12 cellular contexts compared by ENCODE assay signal in genomic region chr15:39628131-39628482, GRCh38. TPM values are rescaled to one million over a fixed set of nuclear protein-coding genes. Genes with fewer than 3 reads are reported as not detected.
DNase-seq lines count a peak whose midpoint lies in the region; ATAC-seq and TF ChIP-seq lines count a peak whose summit lies in the region.
"Had no signal": no experiment of that assay in that cellular context is flagged by ENCODE, and none has a peak within 500 bp of the region (broad histone marks: within the 10 kb centered on the region; RNA-seq: fewer than 3 reads in every experiment).

No MANE protein-coding gene starts in this region.

- no peaks in the 10 kb centered on the region; the same call in 1 of the 2 replicates for H3K27me3 Mint-ChIP-seq in HFFc6 (ENCODE audit: insufficient read depth)

- H3K27me3 ChIP-seq in adrenal gland (no peaks in the 10 kb centered on the region), psoas muscle (ENCODE audit: insufficient read depth in 3 of 3, low read length in 2 of 3) (no peaks in the 10 kb centered on the region), mammary epithelial cell (ENCODE audit: insufficient read depth, low read length) (no peaks in the 10 kb centered on the region)

- no peaks in the 10 kb centered on the region for H3K79me2 ChIP-seq in mammary epithelial cell (ENCODE audit: insufficient read depth, low read length)

- WGBS in adrenal gland, 4 donors: 44 to 59% (median 49%) methylated on average over 5 of the region's 5 CpGs
- 36 to 53% (median 46%) methylated on average over 5 of the region's 5 CpGs for WGBS in psoas muscle, 3 donors
- 92% methylated on average over 5 of the region's 5 CpGs for WGBS in mammary epithelial cell (ENCODE audit: low coverage, missing lambda C conversion rate)

- dilution Hi-C loops in mammary epithelial cell (cut with HindIII; ENCODE audit: low sequenced_read_pairs): no loop called here

- no TSS peak for BruUV-seq in mammary epithelial cell (replicated peaks; lab: Mats Ljungman, UMichigan)

- peak overlapping the region; percentile 3; the same call in 1 of the 2 replicates for H3K27ac Mint-ChIP-seq in HFFc6

- no peaks in the 10 kb centered on the region for H4K20me1 ChIP-seq in mammary epithelial cell (ENCODE audit: insufficient read depth, low read length)

- H3K36me3 ChIP-seq in adrenal gland (replicated peaks in 1 of 2) (no peaks in the 10 kb centered on the region), psoas muscle (ENCODE audit: insufficient read depth in 1 of 2, low read depth in 1 of 2) (no peaks in the 10 kb centered on the region), mammary epithelial cell (ENCODE audit: insufficient read depth, low read length) (no peaks in the 10 kb centered on the region)

- H3K4me1 ChIP-seq in adrenal gland (replicated peaks in 1 of 2): peaks cover 0 to 14% of the 10 kb centered on the region in 2 donors
- H3K4me1 ChIP-seq in psoas muscle: peaks cover 19% of the 10 kb centered on the region
- peaks cover 57% of the 10 kb centered on the region for H3K4me1 ChIP-seq in mammary epithelial cell (ENCODE audit: insufficient read depth, low read length)

- no peak overlapping the region for H3K4me3 ChIP-seq in adrenal gland
- H3K4me3 ChIP-seq in psoas muscle: no peak overlapping the region
- H3K4me3 ChIP-seq in mammary epithelial cell (replicated peaks in 1 of 3; ENCODE audit: insufficient read depth in 1 of 3, low read depth in 2 of 3, low read length in 3 of 3): no peak overlapping the region

- no peak for TF ChIP-seq POLR2A in adrenal gland (IDR thresholded peaks at IDR 0.05)

- H3K9me3 Mint-ChIP-seq in HFFc6: no peaks in the 10 kb centered on the region

- CTCF ChIA-PET in mammary epithelial cell (lab: Charles Lee; ENCODE audit: low non-redundant PET): interaction anchor here (0.7 kb wide), 1 partner anchor 563 kb away, joined by 4 read pairs; no protein-coding TSS in a partner anchor

- no peak overlapping the region for H2AFZ ChIP-seq in mammary epithelial cell (ENCODE audit: low read depth, low read length)

- H3K9ac ChIP-seq in mammary epithelial cell (ENCODE audit: insufficient read depth, low read length): no peak overlapping the region

- intact Hi-C loops in adrenal gland (cut with DNase I): no loop called here
- intact Hi-C loops in left cardiac atrium (cut with DNase I): loop anchor here in 1 of 2 donors (5.0 kb wide), 1 partner anchor 456 kb away; no protein-coding TSS in a partner anchor
- intact Hi-C loops in psoas muscle (cut with DNase I): no loop called here
- intact Hi-C loops in mammary epithelial cell (cut with micrococcal nuclease): loop anchor here (10.0 kb wide), 1 partner anchor 57 kb away; no protein-coding TSS in a partner anchor

- DNase-seq in HFFc6: no peak
- DNase-seq in adrenal gland: peak in 3 of 7 donors; percentile 33 to 42 (median 38)
- DNase-seq in left cardiac atrium: no peak
- no peak for DNase-seq in psoas muscle
- DNase-seq in mammary epithelial cell: no peak
- no peak for DNase-seq in OCI-M1 (lab: John Stamatoyannopoulos, UW)
- DNase-seq: activated CD4-positive, alpha-beta T cell treated with anti-CD3 and anti-CD28 coated beads, Interleukin-2, amount 50 U/mL, for 1 hour; amygdala; foreskin melanocyte; stimulated activated CD4-positive, alpha-beta T cell treated with anti-CD3 and anti-CD28 coated beads, Interleukin-2, amount 100 ng/mL, for 24 hours had no signal

- H3K27ac ChIP-seq in adrenal gland (no peak overlapping the region), psoas muscle (peak overlapping the region; percentile 47), mammary epithelial cell (ENCODE audit: insufficient read depth, low read depth, low read length) (no peak overlapping the region)

- ATAC-seq in left cardiac atrium (peak; percentile 60 to 66), psoas muscle (no peak), GM21390 (IDR thresholded peaks at IDR 0.05; ENCODE audit: unreplicated experiment) (no peak)
- ATAC-seq: Panc1 had no signal

- in situ Hi-C loops in mammary epithelial cell (cut with MboI; ENCODE audit: low sequenced_read_pairs in 2 of 2): no loop called here

- H3K36me3 Mint-ChIP-seq in HFFc6 (ENCODE audit: low read depth): 0 out of 2 replicates have a peak, but pooled peaks cover 10% of the 10 kb centered on the region

- peaks cover 81% of the 10 kb centered on the region for H3K4me1 Mint-ChIP-seq in HFFc6 (ENCODE audit: low read depth)

- H3K4me2 ChIP-seq in mammary epithelial cell (ENCODE audit: insufficient read depth, low read depth, low read length): no peak overlapping the region

- H3K4me3 Mint-ChIP-seq in HFFc6: peak overlapping the region; percentile 4; the same call in 1 of the 2 replicates

- H3K9me3 ChIP-seq in adrenal gland (replicated peaks in 1 of 3): no peaks in the 10 kb centered on the region
- H3K9me3 ChIP-seq in psoas muscle: no peaks in the 10 kb centered on the region
- no peaks in the 10 kb centered on the region for H3K9me3 ChIP-seq in mammary epithelial cell (replicated peaks; ENCODE audit: insufficient read depth, low read length)

- peak; percentile 66 for TF ChIP-seq CTCF in HFFc6 (IDR thresholded peaks at IDR 0.05)
- peak; percentile 5 to 41 (median 38) for TF ChIP-seq CTCF in adrenal gland (IDR thresholded peaks at IDR 0.05)
- TF ChIP-seq CTCF in psoas muscle (IDR thresholded peaks at IDR 0.05): peak; percentile 16
- TF ChIP-seq CTCF in mammary epithelial cell (conservative IDR thresholded peaks at IDR 0.05 in 1 of 2, IDR thresholded peaks at IDR 0.05 in 1 of 2; ENCODE audit: extremely low read depth in 1 of 2, insufficient read depth in 1 of 2, low read depth in 1 of 2, low read length in 2 of 2): peak in 1 of 2 donors; percentile 28

RNA-seq across cellular contexts. Expression of gene THBS1, which starts 47.2 kb away (rescaled TPM):
- 1,000 to 10,000 TPM; 7,606 to 9,130 (median 7,816) TPM for total RNA-seq in HFFc6 (2021; fragmentation: NEBNext Ultra II Directional; extraction: Animal tissue kit (Norgen Biotek cat#: 25700))
- 100 to 1,000 TPM; 102 to 709 (median 441) TPM for total RNA-seq in adrenal gland
- 10 to 100 TPM; 33.9 to 62.7 (median 36.6) TPM for polyA plus RNA-seq in adrenal gland
- 100 to 1,000 TPM in 1 of 2 donors, 10 to 100 TPM in 1; 43.9 to 551 TPM for total RNA-seq in left cardiac atrium
- total RNA-seq in psoas muscle: 10 to 100 TPM in 3 of 4 donors, 1 to 10 TPM in 1; 9.5 to 40.1 (median 27.1) TPM
- polyA plus RNA-seq in psoas muscle: 1 to 10 TPM; 3.3 to 9.7 (median 4.5) TPM
- total RNA-seq in mammary epithelial cell: over 10,000 TPM in 1 of 2 donors, 1,000 to 10,000 TPM in 1; 3,517 to 11,760 TPM
- polyA plus RNA-seq in mammary epithelial cell: 909 TPM
- 7,367 TPM for polyA minus RNA-seq in mammary epithelial cell

Comparison
In these comparisons a context has a peak if more than half of its experiments do, and no peak if none do; other contexts are left out.
1. ATAC-seq: peak in left cardiac atrium (2 of 2); none in psoas muscle (0 of 4) and GM21390 (single experiment).
2. RNA of gene THBS1, which starts 47.2 kb away (total RNA-seq): 3,517 to 11,760 TPM in mammary epithelial cell and 7,606 to 9,130 TPM in HFFc6; 43.9 to 551 TPM in left cardiac atrium, 102 to 709 TPM in adrenal gland and 9.5 to 40.1 TPM in psoas muscle; every median in the first group is over 4 times any median in the second.